In genomic region chr13:79402679-79403078, GRCh38 we compare ENCODE assay signal across 10 cellular contexts. TPM values are rescaled to one million over a fixed set of nuclear protein-coding genes. Genes with fewer than 3 reads are reported as not detected.
DNase-seq lines count a peak whose midpoint lies in the region; ATAC-seq, FAIRE-seq and TF ChIP-seq lines count a peak whose summit lies in the region.
"Had no signal": no experiment of that assay in that cellular context is flagged by ENCODE, and none has a peak within 500 bp of the region (broad histone marks: within the 10 kb centered on the region; RNA-seq: fewer than 3 reads in every experiment).

No MANE protein-coding gene starts in this region.

- FAIRE-seq in HepG2 (lab: Jason Lieb, UNC) (no peak), small intestine (lab: Jason Lieb, UNC) (no peak)

- in situ Hi-C loops in HepG2 (cut with HindIII; ENCODE audit: extremely low pct_ligation_motif_present, low pct_unique_long_range_greater_than_20kb), result loop anchor here (25.0 kb wide), 1 partner anchor 935 kb away; the partner anchor contains the start of gene SPRY2

- TF ChIP-seq RAD21 in HepG2 (CRISPR knock-in tag; IDR thresholded peaks at IDR 0.05), result no peak

- TF ChIP-seq POLR2A in HepG2 (IDR thresholded peaks at IDR 0.05; ENCODE audit: insufficient read depth in 1 of 2, low read depth in 2 of 2, low read length in 2 of 2) (no peak), upper lobe of left lung (IDR thresholded peaks at IDR 0.05) (no peak)

- DNase-seq in left ventricle myocardium inferior (no peak), Right ventricle myocardium superior (no peak), HepG2 (ENCODE audit: low spot score) (no peak), upper lobe of left lung (no peak), small intestine (no peak), NCI-H2029 treated with DMSO at 0.1 percent for 48 hours (lab: John Stamatoyannopoulos, UW) (no peak)
- DNase-seq in activated T-helper 2 cell treated with anti-CD3 and anti-CD28 coated beads, Interferon-gamma antibody, Interleukin-2, Interleukin-4, amounts not matched to agents 10 μg/mL and 5 μg/mL and 100 μg/mL, durations not matched to agents 14 hours and 24 hours and 36 hours (ENCODE audit: low spot score), result no peak
- DNase-seq: activated T-cell treated with anti-CD3 and anti-CD28 coated beads for 4 hours, SW 1271 had no signal

- peaks cover 95% of the 10 kb centered on the region for H3K79me2 ChIP-seq in HepG2 (ENCODE audit: insufficient read depth, low read length)

- H3K27me3 Mint-ChIP-seq in activated T-helper 2 cell treated with anti-CD3 and anti-CD28 coated beads, Interferon-gamma antibody, Interleukin-2, Interleukin-4, amounts not matched to agents 10 μg/mL and 5 μg/mL and 100 μg/mL, durations not matched to agents 14 hours and 24 hours and 36 hours (ENCODE audit: low read depth), result no peaks in the 10 kb centered on the region

- 49% methylated on average over 2 of the region's 2 CpGs for WGBS in HepG2 (ENCODE audit: low lambda C conversion rate)
- WGBS in upper lobe of left lung, 2 donors, result 31 to 39% methylated on average over 2 of the region's 2 CpGs
- WGBS in small intestine, 3 donors, result 48 to 54% (median 49%) methylated on average over 2 of the region's 2 CpGs

- H3K27me3 ChIP-seq in left ventricle myocardium inferior (ENCODE audit: low read depth) (no peaks in the 10 kb centered on the region), HepG2 (ENCODE audit: control insufficient read depth in 1 of 2, insufficient read depth in 2 of 2, low read length in 2 of 2) (no peaks in the 10 kb centered on the region; a peak in 1 of 5 replicates), upper lobe of left lung (no peaks in the 10 kb centered on the region), small intestine (ENCODE audit: control insufficient read depth in 2 of 2, insufficient read depth in 2 of 2, low read length in 2 of 2) (no peaks in the 10 kb centered on the region)

- no peaks in the 10 kb centered on the region for H3K9me3 Mint-ChIP-seq in activated T-helper 2 cell treated with anti-CD3 and anti-CD28 coated beads, Interferon-gamma antibody, Interleukin-2, Interleukin-4, amounts not matched to agents 10 μg/mL and 5 μg/mL and 100 μg/mL, durations not matched to agents 14 hours and 24 hours and 36 hours

- ATAC-seq in Right ventricle myocardium superior (ENCODE audit: poor library complexity) (no peak), HepG2 (no peak), upper lobe of left lung (ENCODE audit: low FRiP score in 2 of 2) (no peak), HG02610 (IDR thresholded peaks at IDR 0.05; ENCODE audit: unreplicated experiment) (no peak)

- no peak overlapping the region for H3K4me3 Mint-ChIP-seq in activated T-helper 2 cell treated with anti-CD3 and anti-CD28 coated beads, Interferon-gamma antibody, Interleukin-2, Interleukin-4, amounts not matched to agents 10 μg/mL and 5 μg/mL and 100 μg/mL, durations not matched to agents 14 hours and 24 hours and 36 hours (ENCODE audit: low read depth)

- H3K27ac ChIP-seq in left ventricle myocardium inferior (replicated peaks), result peak overlapping the region; percentile 25
- no peak overlapping the region for H3K27ac ChIP-seq in HepG2 (ENCODE audit: extremely low read length, insufficient read depth, low read length)
- H3K27ac ChIP-seq in upper lobe of left lung, result peak overlapping the region; percentile 14 to 93 (median 50)
- H3K27ac ChIP-seq in small intestine (ENCODE audit: low read depth in 1 of 2, low read length in 1 of 2), result no peak overlapping the region

- intact Hi-C loops in left ventricle myocardium inferior (cut with micrococcal nuclease) (no loop called here), Right ventricle myocardium superior (cut with DNase I) (no loop called here), HepG2 (cut with micrococcal nuclease; ENCODE audit: unreplicated experiment) (no loop called here)
- intact Hi-C loops in activated T-helper 2 cell treated with anti-CD3 and anti-CD28 coated beads, Interferon-gamma antibody, Interleukin-2, Interleukin-4, amounts not matched to agents 10 μg/mL and 5 μg/mL and 100 μg/mL, durations not matched to agents 14 hours and 24 hours and 36 hours (cut with micrococcal nuclease), result loop anchor here (1.0 to 10.0 kb wide), 2 partner anchors 9 to 1378 kb away; no protein-coding TSS in a partner anchor

- peaks cover 23% of the 10 kb centered on the region for H4K20me1 ChIP-seq in HepG2 (ENCODE audit: insufficient read depth, low read length)

- H3K9me3 ChIP-seq in left ventricle myocardium inferior (replicated peaks) (no peaks in the 10 kb centered on the region), HepG2 (ENCODE audit: low read length) (no peaks in the 10 kb centered on the region), upper lobe of left lung (no peaks in the 10 kb centered on the region), small intestine (ENCODE audit: control insufficient read depth, low read depth) (no peaks in the 10 kb centered on the region)

- H3K4me1 ChIP-seq in left ventricle myocardium inferior (peaks cover 95% of the 10 kb centered on the region), HepG2 (ENCODE audit: insufficient read depth, low read length) (peaks cover 68% of the 10 kb centered on the region), upper lobe of left lung (peaks cover 42 to 60% (median 47%) of the 10 kb centered on the region in 4 donors), small intestine (ENCODE audit: control insufficient read depth in 2 of 2, insufficient read depth in 1 of 2, low read depth in 1 of 2, low read length in 1 of 2) (peaks cover 6 to 16% of the 10 kb centered on the region in 2 donors)

- H3K4me1 Mint-ChIP-seq in activated T-helper 2 cell treated with anti-CD3 and anti-CD28 coated beads, Interferon-gamma antibody, Interleukin-2, Interleukin-4, amounts not matched to agents 10 μg/mL and 5 μg/mL and 100 μg/mL, durations not matched to agents 14 hours and 24 hours and 36 hours (ENCODE audit: low read depth), result peaks cover 55% of the 10 kb centered on the region

- H3K27ac Mint-ChIP-seq in activated T-helper 2 cell treated with anti-CD3 and anti-CD28 coated beads, Interferon-gamma antibody, Interleukin-2, Interleukin-4, amounts not matched to agents 10 μg/mL and 5 μg/mL and 100 μg/mL, durations not matched to agents 14 hours and 24 hours and 36 hours, result peak overlapping the region; percentile 67

- TF ChIP-seq CTCF in left ventricle myocardium inferior (IDR thresholded peaks at IDR 0.05; ENCODE audit: borderline replicate concordance) (no peak), HepG2 (CRISPR knock-in tag; IDR thresholded peaks at IDR 0.05) (no peak), upper lobe of left lung (IDR thresholded peaks at IDR 0.05) (no peak)

- TF ChIP-seq EP300 in HepG2 (IDR thresholded peaks at IDR 0.05; ENCODE audit: low read depth in 2 of 2, low read length in 2 of 2) (no peak), HepG2 (CRISPR knock-in tag; IDR thresholded peaks at IDR 0.05; ENCODE audit: borderline replicate concordance) (no peak), upper lobe of left lung (IDR thresholded peaks at IDR 0.05) (no peak)

- H3K36me3 Mint-ChIP-seq in activated T-helper 2 cell treated with anti-CD3 and anti-CD28 coated beads, Interferon-gamma antibody, Interleukin-2, Interleukin-4, amounts not matched to agents 10 μg/mL and 5 μg/mL and 100 μg/mL, durations not matched to agents 14 hours and 24 hours and 36 hours (ENCODE audit: low read depth), result peaks cover 45% of the 10 kb centered on the region

- CTCF ChIA-PET in HepG2 (lab: Yijun Ruan, JAX; ENCODE audit: low intra/inter-chr PET ratio, low total read pairs), result no interaction called here

- POLR2A ChIA-PET in HepG2 (lab: Yijun Ruan, JAX), result interaction anchor here (1.5 kb wide), 1 partner anchor 9 kb away, joined by 5 read pairs; no protein-coding TSS in a partner anchor

- H3K9ac ChIP-seq in HepG2 (ENCODE audit: insufficient read depth, low read depth, low read length), result 0 out of 2 replicates have a peak overlapping the region, but pooled peaks have one; percentile 18

- H3K4me2 ChIP-seq in HepG2 (ENCODE audit: low read depth, low read length), result peak overlapping the region; percentile 87

- peak overlapping the region; percentile 82 for H3K4me3 ChIP-seq in left ventricle myocardium inferior
- H3K4me3 ChIP-seq in HepG2 (replicated peaks in 1 of 3; ENCODE audit: insufficient read depth in 1 of 3, low read depth in 2 of 3, low read length in 3 of 3), result peak overlapping the region in 2 of 3 experiments; percentile 18 to 92; a peak in 1 of 6 replicates
- peak overlapping the region in 1 of 4 donors; percentile 84 for H3K4me3 ChIP-seq in upper lobe of left lung
- no peak overlapping the region for H3K4me3 ChIP-seq in small intestine (ENCODE audit: low read depth in 1 of 2, low read length in 2 of 2)

- H2AFZ ChIP-seq in HepG2 (ENCODE audit: low read length), result no peak overlapping the region

- BruUV-seq in HepG2 (replicated peaks; lab: Mats Ljungman, UMichigan), result no TSS peak

- H3K36me3 ChIP-seq in left ventricle myocardium inferior (peaks cover 10% of the 10 kb centered on the region), HepG2 (replicated peaks in 1 of 2; ENCODE audit: control insufficient read depth in 1 of 2, insufficient read depth in 2 of 2, low read length in 2 of 2) (peaks cover 0 to 9% of the 10 kb centered on the region in 2 experiments; a peak in 3 of 5 replicates), upper lobe of left lung (peaks cover 0 to 9% (median 0%) of the 10 kb centered on the region in 4 donors), small intestine (ENCODE audit: control insufficient read depth in 2 of 2, insufficient read depth in 2 of 2, low read length in 2 of 2) (peaks cover 2% of the 10 kb centered on the region in 2 donors)

RNA-seq across cellular contexts. Expression of gene RBM26, which starts 3.4 kb away (rescaled TPM):
- total RNA-seq in left ventricle myocardium inferior (20.6 TPM), Right ventricle myocardium superior (17.3 TPM), HepG2 (2016; rRNA removed; fragmentation: Illumina TruSeq; extraction: Trizol) (28.6 and 34.4 TPM in 2 replicates), upper lobe of left lung (10 to 100 TPM; 27.7 to 70.1 (median 32.9) TPM)
- 93.7 and 94.2 TPM in 2 replicates for total RNA-seq in activated T-helper 2 cell treated with anti-CD3 and anti-CD28 coated beads, Interferon-gamma antibody, Interleukin-2, Interleukin-4, amounts not matched to agents 10 μg/mL and 5 μg/mL and 100 μg/mL, durations not matched to agents 14 hours and 24 hours and 36 hours
- 8.0 and 10.1 TPM in 2 replicates for total RNA-seq in HepG2 (2016; cell fraction: cytosol; rRNA removed; fragmentation: Illumina TruSeq; extraction: Trizol; ENCODE audit: low read depth)
- 25.2 and 36.1 TPM in 2 replicates for total RNA-seq in HepG2 (2016; cell fraction: insoluble cytoplasmic fraction; rRNA removed; fragmentation: Illumina TruSeq; extraction: Trizol)
- total RNA-seq in HepG2 (2016; cell fraction: membrane; rRNA removed; fragmentation: Illumina TruSeq; extraction: Trizol), result 12.0 and 13.4 TPM in 2 replicates
- total RNA-seq in HepG2 (2016; cell fraction: nucleus; rRNA removed; fragmentation: Illumina TruSeq; extraction: Trizol), result 75.3 and 77.9 TPM in 2 replicates
- polyA plus RNA-seq in HepG2 (2011; rRNA removed) (16.1 and 19.4 TPM in 2 replicates), small intestine (10 to 100 TPM in 2 of 3 donors, 1 to 10 TPM in 1; 7.6 to 14.9 (median 11.0) TPM)
- polyA plus RNA-seq in HepG2 (2011; cell fraction: cytosol; rRNA removed), result 4.3 and 5.8 TPM in 2 replicates
- polyA plus RNA-seq in HepG2 (2011; cell fraction: nucleus; rRNA removed), result 40.1 and 43.2 TPM in 2 replicates
- 18.6 and 26.4 TPM in 2 replicates for polyA plus RNA-seq in HepG2 (2012)
- polyA plus RNA-seq in HepG2 (2016; cell fraction: cytosol; fragmentation: Illumina TruSeq; extraction: Trizol; ENCODE audit: low read depth), result 0.87 and 1.1 TPM in 2 replicates
- 26.2 and 29.3 TPM in 2 replicates for polyA plus RNA-seq in HepG2 (2016; cell fraction: insoluble cytoplasmic fraction; fragmentation: Illumina TruSeq; extraction: Trizol; ENCODE audit: low read depth)
- 2.9 and 3.1 TPM in 2 replicates for polyA plus RNA-seq in HepG2 (2016; cell fraction: membrane; fragmentation: Illumina TruSeq; extraction: Trizol; ENCODE audit: low read depth)
- polyA plus RNA-seq in HepG2 (2016; cell fraction: nucleus; fragmentation: Illumina TruSeq; extraction: Trizol; ENCODE audit: insufficient read depth, low read depth), result 91.7 and 94.4 TPM in 2 replicates
- 23.1 and 34.2 TPM in 2 replicates for polyA minus RNA-seq in HepG2 (2011; rRNA and poly(A)+ RNA removed; ENCODE audit: low replicate concordance)
- 9.2 and 9.8 TPM in 2 replicates for polyA minus RNA-seq in HepG2 (2011; cell fraction: cytosol; rRNA and poly(A)+ RNA removed)
- 111 and 119 TPM in 2 replicates for polyA minus RNA-seq in HepG2 (2011; cell fraction: nucleus; rRNA and poly(A)+ RNA removed)

Comparison
In these comparisons a context has a peak if more than half of its experiments do, and no peak if none do; other contexts are left out.
1. H3K27ac ChIP-seq: peak in left ventricle myocardium inferior (single experiment) and upper lobe of left lung (4 of 4); none in HepG2 (single experiment) and small intestine (0 of 2).
2. H3K4me3 ChIP-seq: peak in left ventricle myocardium inferior (single experiment) and HepG2 (2 of 3); none in small intestine (0 of 2).